In the genomic region with DNA sequence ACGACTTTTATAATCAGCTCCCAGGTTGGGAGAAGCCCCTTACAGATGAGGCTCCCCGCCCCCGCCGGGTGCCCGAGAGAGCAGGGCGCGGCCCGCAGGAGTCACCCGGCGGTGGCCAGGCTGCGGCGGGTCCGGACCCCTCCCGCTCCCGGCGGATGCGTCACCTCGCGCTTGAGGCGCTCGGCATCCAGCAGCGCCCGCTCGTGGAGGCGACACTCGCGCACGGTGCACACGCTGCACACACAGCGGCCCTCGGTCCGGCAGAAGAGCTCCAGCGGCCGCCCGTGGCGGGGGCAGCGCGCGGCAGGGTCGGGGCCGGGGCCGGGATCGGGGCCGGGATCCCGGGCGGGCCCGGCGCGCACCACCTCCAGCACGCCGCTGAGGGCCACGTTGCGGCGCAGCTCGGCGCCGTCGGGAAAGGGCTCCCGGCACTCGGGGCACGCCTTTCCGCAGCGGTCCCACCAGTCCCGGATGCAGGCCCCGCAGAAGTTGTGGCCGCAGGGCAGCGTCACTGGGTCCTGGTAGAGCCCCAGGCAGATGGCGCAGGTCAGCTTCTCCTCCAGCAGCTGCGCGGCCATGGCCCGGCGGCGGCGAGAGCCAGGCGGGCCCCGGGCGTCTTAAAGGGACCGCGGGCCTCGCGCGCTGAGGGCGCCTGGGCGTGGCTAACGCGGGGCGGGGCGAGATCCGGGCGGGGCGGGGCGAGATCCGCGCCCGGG, we compare ENCODE assay signal across 8 cellular contexts. TPM values are rescaled to one million over a fixed set of nuclear protein-coding genes. Genes with fewer than 3 reads are reported as not detected.
DNase-seq lines count a peak whose midpoint lies in the region; ATAC-seq lines count a peak whose summit lies in the region.

A gene with protein sequence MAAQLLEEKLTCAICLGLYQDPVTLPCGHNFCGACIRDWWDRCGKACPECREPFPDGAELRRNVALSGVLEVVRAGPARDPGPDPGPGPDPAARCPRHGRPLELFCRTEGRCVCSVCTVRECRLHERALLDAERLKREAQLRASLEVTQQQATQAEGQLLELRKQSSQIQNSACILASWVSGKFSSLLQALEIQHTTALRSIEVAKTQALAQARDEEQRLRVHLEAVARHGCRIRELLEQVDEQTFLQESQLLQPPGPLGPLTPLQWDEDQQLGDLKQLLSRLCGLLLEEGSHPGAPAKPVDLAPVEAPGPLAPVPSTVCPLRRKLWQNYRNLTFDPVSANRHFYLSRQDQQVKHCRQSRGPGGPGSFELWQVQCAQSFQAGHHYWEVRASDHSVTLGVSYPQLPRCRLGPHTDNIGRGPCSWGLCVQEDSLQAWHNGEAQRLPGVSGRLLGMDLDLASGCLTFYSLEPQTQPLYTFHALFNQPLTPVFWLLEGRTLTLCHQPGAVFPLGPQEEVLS (minus strand): TSS at position 592 of the 716 bp plus-strand sequence. CDS start 14 bp downstream, at position 578.

- H3K9me3 ChIP-seq in ectodermal cell (ENCODE audit: control insufficient read depth, low read length) = no peaks in the 10 kb centered on the region

- peak within 1 kb of the TSS; percentile 78 for H3K4me3 ChIP-seq in ectodermal cell (ENCODE audit: insufficient read depth, low read depth, low read length)

- POLR2A ChIA-PET in activated CD4-positive, alpha-beta memory T cell treated with anti-CD3 and anti-CD28 coated beads, Interleukin-2, amount 10 ng/mL, durations not matched to agents 7 days and 5 days (lab: Charles Lee) = interaction anchor here (0.7 to 8.4 kb wide), 30 partner anchors 9 to 374 kb away, joined by 3 to 151 read pairs (median 5); a partner anchor contains a TSS

- WGBS in ectodermal cell, 2 experiments = 0% methylated on average over 95 of the region's 95 CpGs

- in situ Hi-C loops in ACHN (cut with HindIII; ENCODE audit: low pct_ligation_motif_present, low pct_unique_long_range_greater_than_20kb, low sequenced_read_pairs) = no loop called here

- peaks cover 17% of the 10 kb centered on the region for H3K36me3 Mint-ChIP-seq in activated CD4-positive, alpha-beta memory T cell treated with anti-CD3 and anti-CD28 coated beads, Interleukin-2, amount 10 ng/mL, durations not matched to agents 7 days and 5 days (ENCODE audit: low read depth)

- H3K4me1 Mint-ChIP-seq in activated CD4-positive, alpha-beta memory T cell treated with anti-CD3 and anti-CD28 coated beads, Interleukin-2, amount 10 ng/mL, durations not matched to agents 7 days and 5 days = peaks cover 24% of the 10 kb centered on the region

- H3K27me3 ChIP-seq in ectodermal cell (ENCODE audit: control insufficient read depth, insufficient read depth, low read length, poor library complexity, severe bottlenecking) = no peaks in the 10 kb centered on the region

- CTCF ChIA-PET in activated CD4-positive, alpha-beta memory T cell treated with anti-CD3 and anti-CD28 coated beads, Interleukin-2, amount 10 ng/mL, durations not matched to agents 7 days and 5 days (lab: Charles Lee) = interaction anchor here (0.5 to 6.7 kb wide), 21 partner anchors 9 to 144 kb away, joined by 3 to 42 read pairs (median 5); a partner anchor contains a TSS

- H3K4me1 ChIP-seq in ectodermal cell (ENCODE audit: control insufficient read depth, insufficient read depth, low read length) = peaks cover 32% of the 10 kb centered on the region

- H3K9me3 Mint-ChIP-seq in activated CD4-positive, alpha-beta memory T cell treated with anti-CD3 and anti-CD28 coated beads, Interleukin-2, amount 10 ng/mL, durations not matched to agents 7 days and 5 days = no peaks in the 10 kb centered on the region

- H3K36me3 ChIP-seq in ectodermal cell (ENCODE audit: control insufficient read depth, insufficient read depth, low read length) = peaks cover 17% of the 10 kb centered on the region

- DNase-seq in ACHN = peak; percentile 76
- DNase-seq in NCI-H748 treated with DMSO at 0.1 percent for 48 hours (lab: John Stamatoyannopoulos, UW) = peak; percentile 28
- peak; percentile 83 for DNase-seq in activated CD4-positive, alpha-beta memory T cell treated with anti-CD3 and anti-CD28 coated beads, Interleukin-2, amount 10 ng/mL, durations not matched to agents 7 days and 5 days
- peak; percentile 79 to 90 for DNase-seq in lung microvascular endothelial cell (ENCODE audit: low read depth in 2 of 2)
- peak; percentile 56 to 77 (median 68) for DNase-seq in stimulated activated CD4-positive, alpha-beta T cell treated with anti-CD3 and anti-CD28 coated beads, TNF-alpha, amount 100 ng/mL, for 48 hours (ENCODE audit: low read depth in 3 of 3)

- ATAC-seq in GM18520 (IDR thresholded peaks at IDR 0.05; ENCODE audit: unreplicated experiment) = peak; percentile 48
- peak; percentile 44 for ATAC-seq in HG03095 (IDR thresholded peaks at IDR 0.05; ENCODE audit: unreplicated experiment)

- peak within 1 kb of the TSS; percentile 74 for H3K27ac Mint-ChIP-seq in activated CD4-positive, alpha-beta memory T cell treated with anti-CD3 and anti-CD28 coated beads, Interleukin-2, amount 10 ng/mL, durations not matched to agents 7 days and 5 days

- peak within 1 kb of the TSS; percentile 60 for H3K27ac ChIP-seq in ectodermal cell (ENCODE audit: insufficient read depth, low read depth, low read length, poor library complexity, severe bottlenecking)

- peak within 1 kb of the TSS; percentile 81 for H3K4me3 Mint-ChIP-seq in activated CD4-positive, alpha-beta memory T cell treated with anti-CD3 and anti-CD28 coated beads, Interleukin-2, amount 10 ng/mL, durations not matched to agents 7 days and 5 days

- no peaks in the 10 kb centered on the region for H3K27me3 Mint-ChIP-seq in activated CD4-positive, alpha-beta memory T cell treated with anti-CD3 and anti-CD28 coated beads, Interleukin-2, amount 10 ng/mL, durations not matched to agents 7 days and 5 days

RNA-seq across cellular contexts. Expression of the gene that starts here (rescaled TPM):
- total RNA-seq in activated CD4-positive, alpha-beta memory T cell treated with anti-CD3 and anti-CD28 coated beads, Interleukin-2, amount 10 ng/mL, durations not matched to agents 7 days and 5 days = 10 to 100 TPM; 24.9 to 26.1 TPM
- polyA plus RNA-seq in ectodermal cell (2013, experiment 1 of 4) = 38.2 TPM
- 31.7 TPM for polyA plus RNA-seq in ectodermal cell (2013, experiment 2 of 4)
- polyA plus RNA-seq in ectodermal cell (2013, experiment 3 of 4) = 26.9 TPM
- 28.7 TPM for polyA plus RNA-seq in ectodermal cell (2013, experiment 4 of 4)
- total RNA-seq in lung microvascular endothelial cell = 16.3 and 17.7 TPM in 2 replicates

Comparison
In these comparisons a context has a peak if more than half of its experiments do, and no peak if none do; other contexts are left out.
1. Peak in every context shown above with its lines: DNase-seq, ATAC-seq, H3K4me3 ChIP-seq and H3K27ac ChIP-seq.
2. DNase-seq: peak in every context shown above with its lines; median percentile 84 in lung microvascular endothelial cell; 83 in activated CD4-positive, alpha-beta memory T cell treated with anti-CD3 and anti-CD28 coated beads, Interleukin-2, amount 10 ng/mL, durations not matched to agents 7 days and 5 days; 76 in ACHN; 68 in stimulated activated CD4-positive, alpha-beta T cell treated with anti-CD3 and anti-CD28 coated beads, TNF-alpha, amount 100 ng/mL, for 48 hours; 28 in NCI-H748 treated with DMSO at 0.1 percent for 48 hours.